8 cellular contexts compared by ENCODE assay signal in genomic region chr2:37625156-37625555, GRCh38. TPM values are rescaled to one million over a fixed set of nuclear protein-coding genes. Genes with fewer than 3 reads are reported as not detected.
DNase-seq lines count a peak whose midpoint lies in the region; ATAC-seq and TF ChIP-seq lines count a peak whose summit lies in the region.

No MANE protein-coding gene starts in this region.

- peaks cover 67% of the 10 kb centered on the region for H3K4me1 Mint-ChIP-seq in activated naive CD4-positive, alpha-beta T cell treated with anti-CD3 and anti-CD28 coated beads for 36 hours (ENCODE audit: low read depth)
- H3K4me1 Mint-ChIP-seq in activated T-helper 17 cell treated with anti-CD3 and anti-CD28 coated beads, Interleukin-2, amount 50 U/mL, for 72 hours, result peaks cover 64% of the 10 kb centered on the region

- CTCF ChIA-PET in activated naive CD4-positive, alpha-beta T cell treated with anti-CD3 and anti-CD28 coated beads for 36 hours (lab: Charles Lee), result interaction anchor here (1.0 to 1.1 kb wide), 3 partner anchors 22 to 253 kb away, joined by 3 to 4 read pairs (median 3); no protein-coding TSS in a partner anchor

- TF ChIP-seq CTCF in left ventricle myocardium inferior (IDR thresholded peaks at IDR 0.05; ENCODE audit: borderline replicate concordance) (no peak), transverse colon (IDR thresholded peaks at IDR 0.05) (no peak)

- H3K27me3 ChIP-seq in left ventricle myocardium inferior (ENCODE audit: low read depth) (no peaks in the 10 kb centered on the region), transverse colon (no peaks in the 10 kb centered on the region)

- H3K4me1 ChIP-seq in left ventricle myocardium inferior (peaks cover 28% of the 10 kb centered on the region), transverse colon (peaks cover 0 to 27% (median 0%) of the 10 kb centered on the region in 4 donors)

- in situ Hi-C loops in transverse colon (cut with MboI; ENCODE audit: low pct_ligation_motif_present in 1 of 4, low pct_unique_long_range_greater_than_20kb in 1 of 4, low sequenced_read_pairs in 3 of 4), result no loop called here
- in situ Hi-C loops in KBM-7 (cut with MboI; ENCODE audit: low pct_unique_long_range_greater_than_20kb, low sequenced_read_pairs), result no loop called here

- ATAC-seq in activated T-helper 17 cell treated with anti-CD3 and anti-CD28 coated beads, Interleukin-2, amount 50 U/mL, for 72 hours (replicated peaks), result no peak
- ATAC-seq in HG02588 (IDR thresholded peaks at IDR 0.05; ENCODE audit: unreplicated experiment), result no peak

- H3K4me3 Mint-ChIP-seq in activated naive CD4-positive, alpha-beta T cell treated with anti-CD3 and anti-CD28 coated beads for 36 hours, result no peak overlapping the region
- peak overlapping the region; percentile 86 for H3K4me3 Mint-ChIP-seq in activated T-helper 17 cell treated with anti-CD3 and anti-CD28 coated beads, Interleukin-2, amount 50 U/mL, for 72 hours

- H3K36me3 Mint-ChIP-seq in activated naive CD4-positive, alpha-beta T cell treated with anti-CD3 and anti-CD28 coated beads for 36 hours (ENCODE audit: low read depth), result no peaks in the 10 kb centered on the region
- peaks cover 14% of the 10 kb centered on the region for H3K36me3 Mint-ChIP-seq in activated T-helper 17 cell treated with anti-CD3 and anti-CD28 coated beads, Interleukin-2, amount 50 U/mL, for 72 hours (ENCODE audit: low read depth)

- TF ChIP-seq POLR2A in transverse colon (IDR thresholded peaks at IDR 0.05), result no peak

- H3K27ac ChIP-seq in left ventricle myocardium inferior (replicated peaks) (peak overlapping the region; percentile 57), transverse colon (peak overlapping the region; percentile 24 to 69 (median 68))

- intact Hi-C loops in activated naive CD4-positive, alpha-beta T cell treated with anti-CD3 and anti-CD28 coated beads for 36 hours (cut with micrococcal nuclease), result loop anchor here (5.0 kb wide), 1 partner anchor 1027 kb away; no protein-coding TSS in a partner anchor
- intact Hi-C loops in left ventricle myocardium inferior (cut with micrococcal nuclease), result no loop called here
- intact Hi-C loops in transverse colon (cut with DNase I; ENCODE audit: low total_unique reads), result no loop called here

- H3K9me3 ChIP-seq in left ventricle myocardium inferior (replicated peaks) (no peaks in the 10 kb centered on the region), transverse colon (no peaks in the 10 kb centered on the region)

- H3K27me3 Mint-ChIP-seq in activated naive CD4-positive, alpha-beta T cell treated with anti-CD3 and anti-CD28 coated beads for 36 hours (ENCODE audit: low read depth), result no peaks in the 10 kb centered on the region
- no peaks in the 10 kb centered on the region for H3K27me3 Mint-ChIP-seq in activated T-helper 17 cell treated with anti-CD3 and anti-CD28 coated beads, Interleukin-2, amount 50 U/mL, for 72 hours

- peak overlapping the region; percentile 38 for H3K27ac Mint-ChIP-seq in activated naive CD4-positive, alpha-beta T cell treated with anti-CD3 and anti-CD28 coated beads for 36 hours
- H3K27ac Mint-ChIP-seq in activated T-helper 17 cell treated with anti-CD3 and anti-CD28 coated beads, Interleukin-2, amount 50 U/mL, for 72 hours, result peak overlapping the region; percentile 97

- no peak for TF ChIP-seq EP300 in transverse colon (IDR thresholded peaks at IDR 0.05; ENCODE audit: low read depth)

- H3K4me3 ChIP-seq in left ventricle myocardium inferior, result no peak overlapping the region
- H3K4me3 ChIP-seq in transverse colon, result no peak overlapping the region

- H3K36me3 ChIP-seq in left ventricle myocardium inferior (no peaks in the 10 kb centered on the region), transverse colon (no peaks in the 10 kb centered on the region)

- DNase-seq in activated naive CD4-positive, alpha-beta T cell treated with anti-CD3 and anti-CD28 coated beads for 36 hours, result no peak
- DNase-seq in activated naive CD4-positive, alpha-beta T cell treated with Interleukin-2 at 50 U/mL for 16 hours, result no peak
- DNase-seq in left ventricle myocardium inferior (no peak), transverse colon (no peak), KBM-7 (no peak)
- no peak for DNase-seq in stimulated activated CD8-positive, alpha-beta memory T cell treated with anti-CD3 and anti-CD28 coated beads, Interleukin-4, amount 100 ng/mL, for 48 hours

- no peaks in the 10 kb centered on the region for H3K9me3 Mint-ChIP-seq in activated naive CD4-positive, alpha-beta T cell treated with anti-CD3 and anti-CD28 coated beads for 36 hours
- H3K9me3 Mint-ChIP-seq in activated T-helper 17 cell treated with anti-CD3 and anti-CD28 coated beads, Interleukin-2, amount 50 U/mL, for 72 hours, result no peaks in the 10 kb centered on the region

RNA-seq across cellular contexts. Expression of gene CDC42EP3, which starts 46.3 kb away (rescaled TPM):
- 1 to 10 TPM; 8.5 to 9.4 TPM for total RNA-seq in activated naive CD4-positive, alpha-beta T cell treated with anti-CD3 and anti-CD28 coated beads for 36 hours
- total RNA-seq in activated T-helper 17 cell treated with anti-CD3 and anti-CD28 coated beads, Interleukin-2, amount 50 U/mL, for 72 hours, result 10 to 100 TPM; 33.5 to 40.9 TPM
- total RNA-seq in left ventricle myocardium inferior (81.9 TPM), transverse colon (100 to 1,000 TPM in 1 of 4 donors, 10 to 100 TPM in 3; 20.6 to 104 (median 31.8) TPM)
